31 cellular contexts compared by ENCODE assay signal in the genomic region with DNA sequence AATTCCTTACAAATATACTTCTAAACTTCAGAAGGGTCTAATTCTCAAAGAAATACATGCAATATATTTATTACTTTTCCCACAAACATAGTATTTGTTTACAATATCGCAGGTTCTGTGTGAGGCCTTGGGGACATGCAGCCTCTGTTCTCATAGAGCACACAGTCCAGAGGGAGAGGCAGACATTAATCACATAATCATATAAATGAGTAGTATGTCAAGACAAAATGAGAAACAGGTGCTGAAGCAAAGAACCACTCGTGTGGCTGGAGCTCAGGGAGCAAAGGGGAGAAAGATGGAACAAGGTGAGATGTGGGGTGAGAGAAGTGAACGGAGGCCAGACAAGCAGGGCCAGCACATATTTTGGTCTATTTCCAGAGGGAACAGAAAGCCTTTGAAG.
"Had no signal": no experiment of that assay in that cellular context is flagged by ENCODE, and none has a peak within 500 bp of the region (broad histone marks: within the 10 kb centered on the region; RNA-seq: fewer than 3 reads in every experiment).

No MANE protein-coding gene starts in this region.

- H3K36me3 ChIP-seq: adrenal gland, brain microvascular endothelial cell, breast epithelium had no signal

- H3K27me3 ChIP-seq: adrenal gland, body of pancreas, brain microvascular endothelial cell, breast epithelium had no signal

- H3K4me1 ChIP-seq: adrenal gland, body of pancreas, breast epithelium had no signal

- DNase-seq: activated B cell treated with CpG ODN at 0.5 μM for 24 hours; activated CD4-positive, alpha-beta memory T cell treated with anti-CD3 and anti-CD28 coated beads for 36 hours; activated CD4-positive, alpha-beta T cell treated with anti-CD3 and anti-CD28 coated beads for 4 hours; activated CD4-positive, alpha-beta T cell treated with anti-CD3 and anti-CD28 coated beads, Interleukin-2, amount 10 ng/mL, durations not matched to agents 24 days and 14 days; activated CD4-positive, alpha-beta T cell treated with anti-CD3 and anti-CD28 coated beads, Interleukin-2, amount 50 U/mL, for 1 hour; activated CD4-positive, alpha-beta T cell treated with anti-CD3 and anti-CD28 coated beads, Interleukin-2, amount 50 U/mL, for 4 hours; activated CD4-positive, CD25-positive, alpha-beta regulatory T cell treated with anti-CD3 and anti-CD28 coated beads, Interleukin-2, amount 50 U/mL, for 72 hours; activated CD8-positive, alpha-beta memory T cell treated with anti-CD3 and anti-CD28 coated beads, Interleukin-2, amount 50 U/mL, for 4 hours; activated CD8-positive, alpha-beta T cell treated with anti-CD3 and anti-CD28 coated beads for 36 hours; activated effector memory CD4-positive, alpha-beta T cell treated with anti-CD3 and anti-CD28 coated beads, Interleukin-2, amount 50 U/mL, for 16 hours; activated gamma-delta T cell treated with Interleukin-2 at 50 U/mL for 16 hours; activated naive CD4-positive, alpha-beta T cell; activated naive CD4-positive, alpha-beta T cell treated with anti-CD3 and anti-CD28 coated beads for 36 hours; activated naive CD4-positive, alpha-beta T cell treated with anti-CD3 and anti-CD28 coated beads, Interleukin-2, amount 50 U/mL, for 16 hours; activated naive CD8-positive, alpha-beta T cell treated with anti-CD3 and anti-CD28 coated beads for 36 hours; activated T-cell treated with anti-CD3 and anti-CD28 coated beads for 4 hours; activated T-cell treated with anti-CD3 and anti-CD28 coated beads, Interleukin-2, amount 50 U/mL, for 1 hour; activated T-cell treated with anti-CD3 and anti-CD28 coated beads, Interleukin-2, amount 50 U/mL, for 4 hours; activated T-cell treated with anti-CD3 and anti-CD28 coated beads, Interleukin-2, amount 50 U/mL, for 72 hours; adrenal gland; amniotic stem cell; aorta; body of pancreas; brain microvascular endothelial cell; central memory CD4-positive, alpha-beta T cell; T-helper 2 cell; T-helper 9 cell had no signal

- H3K27ac ChIP-seq: adrenal gland, body of pancreas, brain microvascular endothelial cell, breast epithelium, VCaP had no signal

- H3K4me3 ChIP-seq: adrenal gland, body of pancreas, breast epithelium had no signal

- H3K9me3 ChIP-seq: adrenal gland, body of pancreas, breast epithelium had no signal

- ATAC-seq: activated CD8-positive, alpha-beta T cell treated with anti-CD3 and anti-CD28 coated beads for 36 hours; activated naive CD4-positive, alpha-beta T cell treated with anti-CD3 and anti-CD28 coated beads, Interleukin-2, amount 50 U/mL, for 72 hours; activated T-cell treated with anti-CD3 and anti-CD28 coated beads, Interleukin-2, amount 50 U/mL, for 4 hours; activated T-cell treated with anti-CD3 and anti-CD28 coated beads, Interleukin-2, amount 50 U/mL, for 72 hours; activated T-helper 17 cell treated with anti-CD3 and anti-CD28 coated beads, Interleukin-2, amount 50 U/mL, for 72 hours; body of pancreas had no signal
